16 cellular contexts compared by ENCODE assay signal in genomic region chr1:209628618-209629299, GRCh38.
"Had no signal": no experiment of that assay in that cellular context is flagged by ENCODE, and none has a peak within 500 bp of the region (broad histone marks: within the 10 kb centered on the region; RNA-seq: fewer than 3 reads in every experiment).

No MANE protein-coding gene starts in this region.

- H3K27ac Mint-ChIP-seq: endodermal cell had no signal

- H3K36me3 Mint-ChIP-seq: brain had no signal

- H3K4me3 ChIP-seq: tibial nerve had no signal

- FAIRE-seq: colon, urothelium cell line had no signal

- H3K27ac ChIP-seq: tibial nerve had no signal

- H3K36me3 ChIP-seq: gastrocnemius medialis, tibial nerve had no signal

- H3K4me1 Mint-ChIP-seq: endodermal cell had no signal

- H3K4me3 Mint-ChIP-seq: brain, endodermal cell, neural crest cell had no signal

- DNase-seq: activated CD8-positive, alpha-beta memory T cell treated with anti-CD3 and anti-CD28 coated beads for 24 hours; activated CD8-positive, alpha-beta memory T cell treated with anti-CD3 and anti-CD28 coated beads, Interleukin-2, amount 50 U/mL, for 48 hours; activated gamma-delta T cell treated with Interleukin-2 at 50 U/mL for 16 hours; central memory CD4-positive, alpha-beta T cell; endodermal cell; kidney glomerular epithelial cell; left ventricle myocardium superior; retina; stimulated activated CD8-positive, alpha-beta memory T cell treated with anti-CD3 and anti-CD28 coated beads, Interleukin-4, amount 100 ng/mL, for 48 hours; stimulated activated naive CD4-positive, alpha-beta T cell treated with Interleukin-2 at 50 U/mL for 16 hours had no signal

- H3K27me3 ChIP-seq: gastrocnemius medialis, tibial nerve had no signal

- H3K9me3 ChIP-seq: gastrocnemius medialis, tibial nerve had no signal

- H3K9me3 Mint-ChIP-seq: brain, endodermal cell, neural crest cell had no signal
